Comparison of ENCODE assay signal across 8 cellular contexts in genomic region chr15:89749951-89750559, GRCh38. TPM values are rescaled to one million over a fixed set of nuclear protein-coding genes. Genes with fewer than 3 reads are reported as not detected.
DNase-seq lines count a peak whose midpoint lies in the region; ATAC-seq and TF ChIP-seq lines count a peak whose summit lies in the region.

No MANE protein-coding gene starts in this region.

- no peak for TF ChIP-seq CTCF in right atrium auricular region (IDR thresholded peaks at IDR 0.05)

- DNase-seq in NCI-H1105 treated with DMSO at 0.1 percent for 48 hours (lab: John Stamatoyannopoulos, UW) (peak; percentile 20), NCI-H1105 (lab: John Stamatoyannopoulos, UW) (no peak), right atrium auricular region (ENCODE audit: low spot score) (no peak), NCI-H526 treated with DMSO at 0.1 percent for 48 hours (lab: John Stamatoyannopoulos, UW) (no peak), GM19240 (ENCODE audit: insufficient read length, low spot score) (no peak)
- peak; percentile 29 for DNase-seq in activated T-cell treated with anti-CD3 and anti-CD28 coated beads, Interleukin-2, amount 50 U/mL, for 1 hour

- no peaks in the 10 kb centered on the region for H3K27me3 ChIP-seq in right atrium auricular region

- H3K36me3 ChIP-seq in right atrium auricular region, result no peaks in the 10 kb centered on the region

- peak overlapping the region; percentile 49 to 65 for H3K4me3 ChIP-seq in right atrium auricular region
- peak overlapping the region; percentile 49 to 74 (median 60) for H3K4me3 ChIP-seq in skin epidermis

- no peaks in the 10 kb centered on the region for H3K9me3 ChIP-seq in right atrium auricular region

- H3K4me1 ChIP-seq in right atrium auricular region, result peaks cover 0 to 14% of the 10 kb centered on the region in 2 donors

- peak; percentile 10 for ATAC-seq in HG03064 (IDR thresholded peaks at IDR 0.05; ENCODE audit: low read depth, unreplicated experiment)

- H3K27ac ChIP-seq in right atrium auricular region (peak overlapping the region; percentile 49 to 65), skin epidermis (peak overlapping the region in 11 of 21 experiments; percentile 2 to 75 (median 47))

RNA-seq across cellular contexts. Expression of gene MESP1, which starts 1.0 kb away (rescaled TPM):
- total RNA-seq in right atrium auricular region, result 1 to 10 TPM; 2.3 to 2.4 TPM

RNA-seq across cellular contexts. Expression of gene MESP2, which starts 26.1 kb away (rescaled TPM):
- total RNA-seq in right atrium auricular region, result not detected

RNA-seq across cellular contexts. Expression of gene WDR93, which starts 59.4 kb away (rescaled TPM):
- under 1 TPM in 1 of 2 donors, not detected in 1; 0.20 TPM for total RNA-seq in right atrium auricular region

RNA-seq across cellular contexts. Expression of gene PEX11A, which starts 59.5 kb away (rescaled TPM):
- 10 to 100 TPM; 11.6 to 14.8 TPM for total RNA-seq in right atrium auricular region

Comparison
In these comparisons a context has a peak if more than half of its experiments do, and no peak if none do; other contexts are left out.
1. DNase-seq: peak in NCI-H1105 treated with DMSO at 0.1 percent for 48 hours (single experiment) and activated T-cell treated with anti-CD3 and anti-CD28 coated beads, Interleukin-2, amount 50 U/mL, for 1 hour (single experiment); none in NCI-H1105 (single experiment), right atrium auricular region (single experiment), NCI-H526 treated with DMSO at 0.1 percent for 48 hours (single experiment) and GM19240 (single experiment).